3 cellular contexts compared by ENCODE assay signal in the genomic region with DNA sequence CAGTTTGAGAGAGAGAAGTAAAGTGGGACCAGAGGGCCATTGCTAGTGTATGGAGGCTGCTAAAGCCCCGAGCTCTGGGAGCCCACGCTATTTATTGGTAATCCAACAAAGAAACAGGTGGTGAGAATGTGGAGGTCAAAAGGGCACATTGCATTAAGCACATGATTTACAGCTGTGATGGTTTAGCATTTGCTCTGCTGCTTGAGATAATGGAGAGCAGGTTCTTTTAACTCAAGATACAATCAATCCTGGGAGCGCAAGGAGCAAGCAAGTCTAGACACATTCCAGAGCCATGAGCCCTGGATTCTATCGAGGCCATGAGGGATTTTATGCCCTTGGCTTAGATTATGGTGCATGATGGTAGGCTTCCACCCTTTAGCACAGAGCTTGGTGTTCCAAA. TPM values are rescaled to one million over a fixed set of nuclear protein-coding genes. Genes with fewer than 3 reads are reported as not detected.
"Had no signal": no experiment of that assay in that cellular context is flagged by ENCODE, and none has a peak within 500 bp of the region (broad histone marks: within the 10 kb centered on the region; RNA-seq: fewer than 3 reads in every experiment).

No MANE protein-coding gene starts in this region.

RNA-seq across cellular contexts. Expression of a gene that starts 35.0 kb away (rescaled TPM):
- total RNA-seq: activated CD8-positive, alpha-beta memory T cell treated with anti-CD3 and anti-CD28 coated beads, Interleukin-2, amount 10 ng/mL, durations not matched to agents 7 days and 5 days; occipital lobe; SK-MEL-5 had no signal
